Comparison of ENCODE assay signal across 18 cellular contexts in genomic region chr10:1311707-1312106, GRCh38.
DNase-seq lines count a peak whose midpoint lies in the region; ATAC-seq and TF ChIP-seq lines count a peak whose summit lies in the region.
"Had no signal": no experiment of that assay in that cellular context is flagged by ENCODE, and none has a peak within 500 bp of the region (broad histone marks: within the 10 kb centered on the region; RNA-seq: fewer than 3 reads in every experiment).

No MANE protein-coding gene starts in this region.

- H3K9me3 ChIP-seq in HUES64 (ENCODE audit: insufficient read depth, low read depth, low read length) (no peaks in the 10 kb centered on the region), iPS-18a (ENCODE audit: control insufficient read depth, low read depth, low read length) (no peaks in the 10 kb centered on the region), hepatocyte (ENCODE audit: low read depth) (no peaks in the 10 kb centered on the region)
- H3K9me3 ChIP-seq: Caco-2 had no signal

- H3K27me3 Mint-ChIP-seq in GM23338 (ENCODE audit: insufficient read depth, low read depth, poor library complexity) (peaks cover 13% of the 10 kb centered on the region), osteocyte (ENCODE audit: unreplicated experiment) (no peaks in the 10 kb centered on the region)

- no peak overlapping the region for H3K9ac ChIP-seq in HUES64 (ENCODE audit: low read depth, low read length)
- no peak overlapping the region for H3K9ac ChIP-seq in iPS-18a (ENCODE audit: low read length)

- H3K27ac ChIP-seq in GM23338 (ENCODE audit: low read depth) = peak overlapping the region; percentile 93
- peak overlapping the region; percentile 100; the same call in 1 of the 2 replicates for H3K27ac ChIP-seq in HUES64 (ENCODE audit: low read depth, low read length)
- peak overlapping the region; percentile 96 for H3K27ac ChIP-seq in iPS-18a (ENCODE audit: low read length)
- H3K27ac ChIP-seq in hepatocyte = no peak overlapping the region
- H3K27ac ChIP-seq: C4-2B had no signal

- peaks cover 31% of the 10 kb centered on the region for H3K4me1 ChIP-seq in GM23338 (ENCODE audit: insufficient read depth)
- H3K4me1 ChIP-seq in HUES64 (ENCODE audit: insufficient read depth, low read length) = peaks cover 26% of the 10 kb centered on the region
- H3K4me1 ChIP-seq in iPS-18a (ENCODE audit: control insufficient read depth, low read depth, low read length) = peaks cover 41% of the 10 kb centered on the region
- no peaks in the 10 kb centered on the region for H3K4me1 ChIP-seq in hepatocyte (ENCODE audit: insufficient read depth)

- H3K36me3 Mint-ChIP-seq in GM23338 (ENCODE audit: low read depth) = peaks cover 5% of the 10 kb centered on the region
- H3K36me3 Mint-ChIP-seq in osteocyte (ENCODE audit: unreplicated experiment) = peaks cover 2% of the 10 kb centered on the region
- H3K36me3 Mint-ChIP-seq: IgD-negative memory B cell had no signal

- H2AFZ ChIP-seq in GM23338 (no peak overlapping the region), hepatocyte (no peak overlapping the region)

- H3K79me2 ChIP-seq in GM23338 (replicated peaks; ENCODE audit: insufficient read depth) (no peaks in the 10 kb centered on the region), hepatocyte (no peaks in the 10 kb centered on the region)

- TF ChIP-seq CTCF in GM23338 (conservative IDR thresholded peaks at IDR 0.05; ENCODE audit: low read depth in 2 of 2) (no peak), osteocyte (IDR thresholded peaks at IDR 0.05) (no peak), GM10248 (IDR thresholded peaks at IDR 0.05; ENCODE audit: control extremely low read depth, extremely low read depth, low read depth, missing control alignments) (no peak), hepatocyte (IDR thresholded peaks at IDR 0.05; ENCODE audit: poor library complexity) (no peak)

- CTCF ChIA-PET in GM10248 (lab: Yijun Ruan, JAX) = no interaction called here

- POLR2A ChIA-PET in GM10248 (lab: Yijun Ruan, JAX) = no interaction called here

- no peaks in the 10 kb centered on the region for H3K36me3 ChIP-seq in GM23338 (ENCODE audit: insufficient read depth)
- no peaks in the 10 kb centered on the region for H3K36me3 ChIP-seq in HUES64 (ENCODE audit: insufficient read depth, low read length)
- H3K36me3 ChIP-seq in iPS-18a (ENCODE audit: control insufficient read depth, low read depth, low read length) = no peaks in the 10 kb centered on the region
- no peaks in the 10 kb centered on the region for H3K36me3 ChIP-seq in hepatocyte (replicated peaks; ENCODE audit: insufficient read depth, low read depth)

- H3K27ac Mint-ChIP-seq in GM23338 (peak overlapping the region; percentile 99), osteocyte (ENCODE audit: unreplicated experiment) (peak overlapping the region; percentile 16)
- H3K27ac Mint-ChIP-seq: CD4-positive, alpha-beta T cell; IgD-negative memory B cell had no signal

- H3K27me3 ChIP-seq in GM23338 (ENCODE audit: insufficient read depth) = no peaks in the 10 kb centered on the region
- no peaks in the 10 kb centered on the region for H3K27me3 ChIP-seq in HUES64 (ENCODE audit: insufficient read depth, low read length)
- H3K27me3 ChIP-seq in iPS-18a (ENCODE audit: control insufficient read depth, insufficient read depth, low read length) = no peaks in the 10 kb centered on the region
- H3K27me3 ChIP-seq in hepatocyte = no peaks in the 10 kb centered on the region

- DNase-seq in GM23338 (ENCODE audit: low spot score) (no peak), osteocyte (ENCODE audit: extremely low spot score, unreplicated experiment) (no peak), GM10248 (ENCODE audit: extremely low spot score) (no peak), hepatocyte (ENCODE audit: low spot score) (no peak), NCI-H1694 treated with DMSO at 0.1 percent for 48 hours (lab: John Stamatoyannopoulos, UW) (no peak)
- DNase-seq: ACHN; CD4-positive, alpha-beta T cell; DMS79 treated with DMSO at 0.1 percent for 48 hours; GF-D8; HCEC 1CT; KBM-7 had no signal

- peaks cover 4% of the 10 kb centered on the region for H3K9me3 Mint-ChIP-seq in GM23338
- no peaks in the 10 kb centered on the region for H3K9me3 Mint-ChIP-seq in osteocyte (ENCODE audit: unreplicated experiment)

- no peak for ATAC-seq in GM23338
- ATAC-seq: GM12878, HepG2 had no signal

- H3K4me2 ChIP-seq in GM23338 = no peak overlapping the region
- H3K4me2 ChIP-seq in hepatocyte = no peak overlapping the region

- peaks cover 25% of the 10 kb centered on the region for H3F3A ChIP-seq in GM23338 (replicated peaks; ENCODE audit: low read depth)

- no peaks in the 10 kb centered on the region for H3K9me2 ChIP-seq in GM23338 (ENCODE audit: insufficient read depth)
- H3K9me2 ChIP-seq in hepatocyte (replicated peaks; ENCODE audit: insufficient read depth) = no peaks in the 10 kb centered on the region

- H3K4me3 ChIP-seq in GM23338 (no peak overlapping the region), HUES64 (ENCODE audit: low read length) (no peak overlapping the region), iPS-18a (ENCODE audit: low read length) (no peak overlapping the region), hepatocyte (no peak overlapping the region)
- H3K4me3 ChIP-seq: GM12878 had no signal

- H3K4me3 Mint-ChIP-seq in GM23338 (no peak overlapping the region), osteocyte (ENCODE audit: unreplicated experiment) (no peak overlapping the region)
- H3K4me3 Mint-ChIP-seq: CD4-positive, alpha-beta T cell; IgD-negative memory B cell had no signal

- H4K20me1 ChIP-seq in GM23338 (replicated peaks; ENCODE audit: insufficient read depth) (no peaks in the 10 kb centered on the region), hepatocyte (ENCODE audit: insufficient read depth, poor library complexity, severe bottlenecking) (no peaks in the 10 kb centered on the region)

- H3K4me1 Mint-ChIP-seq in GM23338 = peaks cover 47% of the 10 kb centered on the region
- peaks cover 58% of the 10 kb centered on the region for H3K4me1 Mint-ChIP-seq in osteocyte (ENCODE audit: unreplicated experiment)
- H3K4me1 Mint-ChIP-seq: IgD-negative memory B cell had no signal

- 94% methylated on average over 7 of the region's 7 CpGs for WGBS in HUES64
- 90% methylated on average over 7 of the region's 7 CpGs for WGBS in hepatocyte (ENCODE audit: low lambda C conversion rate, missing lambda C conversion rate)

TF ChIP-seq in GM23338, 12 proteins besides CTCF, POLR2A, EP300 and RAD21 (continues in another document):
- TF ChIP-seq ZNF114 (CRISPR knock-in tag; IDR thresholded peaks at IDR 0.05) (no peak), ZNF331 (CRISPR knock-in tag; IDR thresholded peaks at IDR 0.05; ENCODE audit: low read depth) (no peak), STAT1 (IDR thresholded peaks at IDR 0.05; ENCODE audit: unreplicated experiment) (no peak), JUNB (IDR thresholded peaks at IDR 0.05; ENCODE audit: unreplicated experiment) (no peak), EZH2phosphoT487 (IDR thresholded peaks at IDR 0.05; ENCODE audit: unreplicated experiment) (no peak), EZH2 (IDR thresholded peaks at IDR 0.05; ENCODE audit: low read depth, unreplicated experiment) (no peak), CREB1 (CRISPR knock-in tag; IDR thresholded peaks at IDR 0.05; ENCODE audit: low read depth) (no peak)
- TF ChIP-seq, protein P1, sequence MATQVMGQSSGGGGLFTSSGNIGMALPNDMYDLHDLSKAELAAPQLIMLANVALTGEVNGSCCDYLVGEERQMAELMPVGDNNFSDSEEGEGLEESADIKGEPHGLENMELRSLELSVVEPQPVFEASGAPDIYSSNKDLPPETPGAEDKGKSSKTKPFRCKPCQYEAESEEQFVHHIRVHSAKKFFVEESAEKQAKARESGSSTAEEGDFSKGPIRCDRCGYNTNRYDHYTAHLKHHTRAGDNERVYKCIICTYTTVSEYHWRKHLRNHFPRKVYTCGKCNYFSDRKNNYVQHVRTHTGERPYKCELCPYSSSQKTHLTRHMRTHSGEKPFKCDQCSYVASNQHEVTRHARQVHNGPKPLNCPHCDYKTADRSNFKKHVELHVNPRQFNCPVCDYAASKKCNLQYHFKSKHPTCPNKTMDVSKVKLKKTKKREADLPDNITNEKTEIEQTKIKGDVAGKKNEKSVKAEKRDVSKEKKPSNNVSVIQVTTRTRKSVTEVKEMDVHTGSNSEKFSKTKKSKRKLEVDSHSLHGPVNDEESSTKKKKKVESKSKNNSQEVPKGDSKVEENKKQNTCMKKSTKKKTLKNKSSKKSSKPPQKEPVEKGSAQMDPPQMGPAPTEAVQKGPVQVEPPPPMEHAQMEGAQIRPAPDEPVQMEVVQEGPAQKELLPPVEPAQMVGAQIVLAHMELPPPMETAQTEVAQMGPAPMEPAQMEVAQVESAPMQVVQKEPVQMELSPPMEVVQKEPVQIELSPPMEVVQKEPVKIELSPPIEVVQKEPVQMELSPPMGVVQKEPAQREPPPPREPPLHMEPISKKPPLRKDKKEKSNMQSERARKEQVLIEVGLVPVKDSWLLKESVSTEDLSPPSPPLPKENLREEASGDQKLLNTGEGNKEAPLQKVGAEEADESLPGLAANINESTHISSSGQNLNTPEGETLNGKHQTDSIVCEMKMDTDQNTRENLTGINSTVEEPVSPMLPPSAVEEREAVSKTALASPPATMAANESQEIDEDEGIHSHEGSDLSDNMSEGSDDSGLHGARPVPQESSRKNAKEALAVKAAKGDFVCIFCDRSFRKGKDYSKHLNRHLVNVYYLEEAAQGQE (IDR thresholded peaks at IDR 0.05; ENCODE audit: unreplicated experiment) = no peak
